ENCODE assay signal across 2 cellular contexts in genomic region chr15:57328479-57329250, GRCh38.
TF ChIP-seq lines count a peak whose summit lies in the region.

No MANE protein-coding gene starts in this region.

TF ChIP-seq in IMR-90, 13 proteins besides CTCF, POLR2A, EP300 and RAD21:
- no peak for TF ChIP-seq SMC3 (IDR thresholded peaks at IDR 0.05; ENCODE audit: low read depth, low read length)
- TF ChIP-seq BHLHE40 (IDR thresholded peaks at IDR 0.05; ENCODE audit: low read depth, low read length): no peak
- TF ChIP-seq MAFK (IDR thresholded peaks at IDR 0.05; ENCODE audit: low read depth, low read length): no peak
- no peak for TF ChIP-seq MAZ (IDR thresholded peaks at IDR 0.05; ENCODE audit: borderline replicate concordance, low read depth, low read length)
- TF ChIP-seq CHD1 (IDR thresholded peaks at IDR 0.05; ENCODE audit: low read depth, low read length): no peak
- no peak for TF ChIP-seq NFE2L2 (IDR thresholded peaks at IDR 0.05; ENCODE audit: low read depth, low read length)
- TF ChIP-seq FOS (IDR thresholded peaks at IDR 0.05; ENCODE audit: low read depth, low read length): no peak
- no peak for TF ChIP-seq RCOR1 (IDR thresholded peaks at IDR 0.05; ENCODE audit: insufficient replicate concordance, low read length)
- TF ChIP-seq USF2 (IDR thresholded peaks at IDR 0.05; ENCODE audit: low read depth, low read length): no peak
- TF ChIP-seq ELK1 (IDR thresholded peaks at IDR 0.05; ENCODE audit: borderline replicate concordance, low read depth, low read length): no peak
- TF ChIP-seq MXI1 (IDR thresholded peaks at IDR 0.05; ENCODE audit: borderline replicate concordance, low read depth, low read length): no peak
- no peak for TF ChIP-seq RFX5 (IDR thresholded peaks at IDR 0.05; ENCODE audit: low read depth, low read length)
- TF ChIP-seq CEBPB (IDR thresholded peaks at IDR 0.05; ENCODE audit: low read depth, low read length): no peak

TF ChIP-seq in K562, 482 proteins besides CTCF, POLR2A, EP300 and RAD21 (continues in another document):
- TF ChIP-seq HMGXB4 (CRISPR knock-in tag; IDR thresholded peaks at IDR 0.05) (no peak), FOXP1 (CRISPR knock-in tag; IDR thresholded peaks at IDR 0.05) (no peak), JUND (IDR thresholded peaks at IDR 0.05; ENCODE audit: borderline replicate concordance, low read depth, low read length) (peak; percentile 63), JUND (tag; IDR thresholded peaks at IDR 0.05; ENCODE audit: borderline replicate concordance, low read depth, low read length) (peak; percentile 62; the same call in 1 of the 3 replicates), PHB (CRISPR knock-in tag; IDR thresholded peaks at IDR 0.05) (no peak), EHMT2 (IDR thresholded peaks at IDR 0.05) (no peak), MTA2 (IDR thresholded peaks at IDR 0.05; ENCODE audit: low read depth) (no peak), HMBOX1 (IDR thresholded peaks at IDR 0.05) (no peak), NFATC3 (IDR thresholded peaks at IDR 0.05) (no peak), TOE1 (IDR thresholded peaks at IDR 0.05; ENCODE audit: borderline replicate concordance) (no peak), TOE1 (CRISPR knock-in tag; IDR thresholded peaks at IDR 0.05; ENCODE audit: borderline replicate concordance, low read depth) (no peak), EP400 (IDR thresholded peaks at IDR 0.05) (no peak), ETV5 (CRISPR knock-in tag; IDR thresholded peaks at IDR 0.05; ENCODE audit: low read depth) (no peak), SP1 (CRISPR knock-in tag; IDR thresholded peaks at IDR 0.05) (no peak), JUN (IDR thresholded peaks at IDR 0.05; ENCODE audit: borderline replicate concordance, low read depth, low read length) (peak; percentile 19; the same call in 1 of the 2 replicates), JUN (CRISPR knock-in tag; IDR thresholded peaks at IDR 0.05; ENCODE audit: borderline replicate concordance) (no peak), ARID4B (CRISPR knock-in tag; IDR thresholded peaks at IDR 0.05) (no peak), ZNF165 (CRISPR knock-in tag; IDR thresholded peaks at IDR 0.05; ENCODE audit: borderline replicate concordance) (no peak), ZNF224 (CRISPR knock-in tag; IDR thresholded peaks at IDR 0.05) (no peak), DNMT1 (IDR thresholded peaks at IDR 0.05) (no peak), SP2 (IDR thresholded peaks at IDR 0.05; ENCODE audit: extremely low read depth, low read depth, low read length, poor library complexity, severe bottlenecking) (no peak), CUX1 (CRISPR knock-in tag; IDR thresholded peaks at IDR 0.05) (no peak), ZNF766 (CRISPR knock-in tag; conservative IDR thresholded peaks at IDR 0.05) (peak; percentile 52; the same call in 1 of the 2 replicates), BDP1 (IDR thresholded peaks at IDR 0.05; ENCODE audit: insufficient read depth, insufficient read length) (no peak), MCM5 (IDR thresholded peaks at IDR 0.05; ENCODE audit: low read depth) (no peak), ZNF699 (CRISPR knock-in tag; IDR thresholded peaks at IDR 0.05; ENCODE audit: insufficient replicate concordance) (no peak), OTX1 (CRISPR knock-in tag; IDR thresholded peaks at IDR 0.05) (no peak), NR4A1 (CRISPR knock-in tag; IDR thresholded peaks at IDR 0.05) (no peak), NR4A1 (tag; IDR thresholded peaks at IDR 0.05) (no peak), PTRF (tag; IDR thresholded peaks at IDR 0.05) (0 out of 2 replicates have a peak, but pooled peaks have one; percentile 24), ILF3 (IDR thresholded peaks at IDR 0.05; ENCODE audit: borderline replicate concordance) (no peak), ZBTB11 (CRISPR knock-in tag; IDR thresholded peaks at IDR 0.05) (no peak; a peak in 1 of 6 replicates), HNRNPLL (IDR thresholded peaks at IDR 0.05; ENCODE audit: low read depth, low read length, poor library complexity, severe bottlenecking) (peak; percentile 98), PPARD (CRISPR knock-in tag; IDR thresholded peaks at IDR 0.05) (no peak), CREBBP (IDR thresholded peaks at IDR 0.05; ENCODE audit: low read depth, low read length) (no peak), CREM (IDR thresholded peaks at IDR 0.05; ENCODE audit: low read depth) (peak; percentile 80), VEZF1 (CRISPR knock-in tag; IDR thresholded peaks at IDR 0.05) (no peak), TCF3 (CRISPR knock-in tag; IDR thresholded peaks at IDR 0.05) (no peak), HDAC3 (IDR thresholded peaks at IDR 0.05; ENCODE audit: borderline replicate concordance, partially characterized antibody) (peak; percentile 50), POLR2B (IDR thresholded peaks at IDR 0.05; ENCODE audit: low read depth, partially characterized antibody) (no peak), ZNF589 (CRISPR knock-in tag; IDR thresholded peaks at IDR 0.05; ENCODE audit: low read depth) (0 out of 2 replicates have a peak, but pooled peaks have one; percentile 20), CBFA2T2 (conservative IDR thresholded peaks at IDR 0.05) (0 out of 2 replicates have a peak, but pooled peaks have one; percentile 25), CBX5 (IDR thresholded peaks at IDR 0.05; ENCODE audit: borderline replicate concordance, low read depth) (no peak), ILK (tag; IDR thresholded peaks at IDR 0.05; ENCODE audit: borderline replicate concordance, low read depth) (no peak)
